Comparison of ENCODE assay signal across 1 cellular context in genomic region chr7:370775-371118, GRCh38.
TF ChIP-seq lines count a peak whose summit lies in the region.

No MANE protein-coding gene starts in this region.

TF ChIP-seq in HEK293, 187 proteins besides CTCF, POLR2A, EP300 and RAD21 (continued from another document):
- TF ChIP-seq PRDM6 (tag by site-specific recombination; IDR thresholded peaks at IDR 0.05) (no peak), ZFP41 (tag by site-specific recombination; IDR thresholded peaks at IDR 0.05; ENCODE audit: borderline replicate concordance) (no peak), ZNF645 (tag by site-specific recombination; IDR thresholded peaks at IDR 0.05) (no peak), ZNF239 (tag by site-specific recombination; IDR thresholded peaks at IDR 0.05) (no peak), ZNF677 (tag by site-specific recombination; IDR thresholded peaks at IDR 0.05) (no peak), ZNF623 (tag by site-specific recombination; IDR thresholded peaks at IDR 0.05) (no peak), ZBTB26 (tag by site-specific recombination; optimal IDR thresholded peaks at IDR 0.05) (peak; percentile 11), ZSCAN5A (tag by site-specific recombination; IDR thresholded peaks at IDR 0.05) (0 out of 2 replicates have a peak, but pooled peaks have one; percentile 27)
TF ChIP-seq in HEK293: peak in this region for 2.
